30 cellular contexts compared by ENCODE assay signal in the genomic region with DNA sequence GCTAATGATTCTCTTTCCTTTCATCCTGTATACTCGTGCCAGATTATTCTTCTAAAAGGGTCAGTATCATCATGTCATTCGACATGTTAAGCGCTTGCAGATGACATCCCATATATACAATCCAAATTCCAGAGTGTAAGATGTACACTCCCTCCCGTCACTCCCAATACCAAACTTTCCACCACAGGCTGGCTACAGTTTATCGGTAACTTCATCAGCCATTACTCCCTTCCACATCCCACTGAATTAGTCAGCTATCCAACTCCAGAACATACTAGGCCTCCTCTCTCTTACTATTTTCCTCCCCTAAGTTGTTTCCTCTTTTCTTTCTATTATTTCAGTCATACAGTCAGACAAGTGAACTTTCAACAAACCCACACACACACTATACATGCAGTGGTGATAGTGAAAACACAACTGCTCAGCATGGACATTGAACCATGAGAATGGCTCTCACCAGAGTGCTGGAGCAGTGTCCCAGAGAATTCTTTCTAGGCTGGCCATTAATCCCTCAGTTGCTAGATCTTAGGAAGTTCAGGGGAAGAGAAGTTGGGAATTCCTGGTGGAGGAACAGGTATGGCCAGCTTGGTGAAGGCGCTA. TPM values are rescaled to one million over a fixed set of nuclear protein-coding genes. Genes with fewer than 3 reads are reported as not detected.
A peak's percentile ranks its signal among the peaks of the same experiment; 100 is the strongest.
DNase-seq lines count a peak whose midpoint lies in the region; ATAC-seq, FAIRE-seq and TF ChIP-seq lines count a peak whose summit lies in the region.
"Had no signal": no experiment of that assay in that cellular context is flagged by ENCODE, and none has a peak within 500 bp of the region (broad histone marks: within the 10 kb centered on the region; RNA-seq: fewer than 3 reads in every experiment).

No MANE protein-coding gene starts in this region.

- no peaks in the 10 kb centered on the region for H3K36me3 ChIP-seq in HepG2 (replicated peaks in 1 of 2; ENCODE audit: control insufficient read depth in 1 of 2, insufficient read depth in 2 of 2, low read length in 2 of 2)
- no peaks in the 10 kb centered on the region for H3K36me3 ChIP-seq in right lobe of liver
- no peaks in the 10 kb centered on the region for H3K36me3 ChIP-seq in adipocyte (ENCODE audit: control insufficient read depth, insufficient read depth, low read length, severe bottlenecking)
- H3K36me3 ChIP-seq: BE2C, gastrocnemius medialis, MG63, spleen had no signal

- H3K9ac ChIP-seq in HepG2 (ENCODE audit: insufficient read depth, low read depth, low read length): no peak overlapping the region
- H3K9ac ChIP-seq in adipocyte (ENCODE audit: low read length): no peak overlapping the region
- H3K9ac ChIP-seq: parathyroid adenoma had no signal

- no peaks in the 10 kb centered on the region for H3K9me3 ChIP-seq in HepG2 (ENCODE audit: low read length)
- no peaks in the 10 kb centered on the region for H3K9me3 ChIP-seq in right lobe of liver
- no peaks in the 10 kb centered on the region for H3K9me3 ChIP-seq in adipocyte (ENCODE audit: control insufficient read depth, low read length)
- H3K9me3 ChIP-seq: A549, BE2C, gastrocnemius medialis, MG63, spleen had no signal

- intact Hi-C loops in HepG2 (cut with micrococcal nuclease; ENCODE audit: unreplicated experiment): no loop called here
- intact Hi-C loops in right lobe of liver (cut with DNase I): no loop called here

- no TSS peak for BruUV-seq in HepG2 (replicated peaks; lab: Mats Ljungman, UMichigan)

- ATAC-seq in HepG2 (peak; percentile 54), right lobe of liver (no peak), HG02870 (IDR thresholded peaks at IDR 0.05; ENCODE audit: unreplicated experiment) (peak; percentile 50), GM21786 (IDR thresholded peaks at IDR 0.05; ENCODE audit: unreplicated experiment) (no peak)
- ATAC-seq: A549, gastrocnemius medialis, right cardiac atrium had no signal

- DNase-seq in HepG2 (ENCODE audit: low spot score) (no peak), right lobe of liver (no peak), adipocyte (ENCODE audit: low read depth) (peak; percentile 38), NOMO-1 treated with DMSO at 0.1 percent for 48 hours (lab: John Stamatoyannopoulos, UW; ENCODE audit: unreplicated experiment) (no peak), RCC 7860 (ENCODE audit: low spot score) (no peak), NCI-H1694 (lab: John Stamatoyannopoulos, UW) (no peak)
- DNase-seq: activated CD4-positive, alpha-beta T cell treated with anti-CD3 and anti-CD28 coated beads, Interleukin-2, amount 50 U/mL, for 48 hours; activated CD4-positive, CD25-positive, alpha-beta regulatory T cell; activated CD8-positive, alpha-beta memory T cell treated with anti-CD3 and anti-CD28 coated beads, Interleukin-2, amount 50 U/mL, for 4 hours; activated naive CD4-positive, alpha-beta T cell treated with anti-CD3 and anti-CD28 coated beads, Interleukin-2, amount 50 U/mL, for 16 hours; aorta; BE2C; CD8-positive, alpha-beta memory T cell; DMS 273 treated with DMSO at 0.1 percent for 48 hours; effector memory CD4-positive, alpha-beta T cell; gastrocnemius medialis; KG1; left cardiac atrium; MG63; NCI-H524 treated with DMSO at 0.1 percent for 48 hours; right cardiac atrium; spleen; T-helper 1 cell; trophoblast cell had no signal

- H3K27me3 ChIP-seq in HepG2 (ENCODE audit: control insufficient read depth in 1 of 2, insufficient read depth in 2 of 2, low read length in 2 of 2): no peaks in the 10 kb centered on the region
- no peaks in the 10 kb centered on the region for H3K27me3 ChIP-seq in right lobe of liver
- H3K27me3 ChIP-seq in adipocyte (replicated peaks; ENCODE audit: control insufficient read depth, insufficient read depth, low read length): no peaks in the 10 kb centered on the region
- H3K27me3 ChIP-seq: BE2C, gastrocnemius medialis, hepatocyte, MG63, spleen had no signal

- TF ChIP-seq EP300 in HepG2 (IDR thresholded peaks at IDR 0.05; ENCODE audit: low read depth in 2 of 2, low read length in 2 of 2) (no peak), HepG2 (CRISPR knock-in tag; IDR thresholded peaks at IDR 0.05; ENCODE audit: borderline replicate concordance) (no peak)

- H3K4me3 ChIP-seq in HepG2 (replicated peaks in 1 of 3; ENCODE audit: insufficient read depth in 1 of 3, low read depth in 2 of 3, low read length in 3 of 3): no peak overlapping the region
- no peak overlapping the region for H3K4me3 ChIP-seq in right lobe of liver
- no peak overlapping the region for H3K4me3 ChIP-seq in adipocyte (ENCODE audit: low read length)
- H3K4me3 ChIP-seq: A549, gastrocnemius medialis, hepatocyte, MG63, spleen had no signal

- CTCF ChIA-PET in HepG2 (lab: Yijun Ruan, JAX; ENCODE audit: low intra/inter-chr PET ratio, low total read pairs): no interaction called here

- H3K79me2 ChIP-seq in HepG2 (ENCODE audit: insufficient read depth, low read length): no peaks in the 10 kb centered on the region
- H3K79me2 ChIP-seq: hepatocyte, parathyroid adenoma had no signal

- FAIRE-seq in HepG2 (lab: Jason Lieb, UNC): no peak
- FAIRE-seq in RCC 7860 (lab: Jason Lieb, UNC): no peak
- FAIRE-seq: A549, colon had no signal

- in situ Hi-C loops in HepG2 (cut with HindIII; ENCODE audit: extremely low pct_ligation_motif_present, low pct_unique_long_range_greater_than_20kb): no loop called here

- no peak for TF ChIP-seq POLR2A in HepG2 (IDR thresholded peaks at IDR 0.05; ENCODE audit: insufficient read depth in 1 of 2, low read depth in 2 of 2, low read length in 2 of 2)
- TF ChIP-seq POLR2A in right lobe of liver (IDR thresholded peaks at IDR 0.05): no peak

- H3K4me1 ChIP-seq in HepG2 (ENCODE audit: insufficient read depth, low read length) (no peaks in the 10 kb centered on the region), right lobe of liver (no peaks in the 10 kb centered on the region), adipocyte (ENCODE audit: control insufficient read depth, insufficient read depth, low read length) (peaks cover 12% of the 10 kb centered on the region)
- H3K4me1 ChIP-seq: BE2C, gastrocnemius medialis, parathyroid adenoma had no signal

- H2AFZ ChIP-seq in HepG2 (ENCODE audit: low read length): no peak overlapping the region
- H2AFZ ChIP-seq: hepatocyte, parathyroid adenoma had no signal

- no peak for TF ChIP-seq RAD21 in HepG2 (CRISPR knock-in tag; IDR thresholded peaks at IDR 0.05)

- TF ChIP-seq CTCF in HepG2 (CRISPR knock-in tag; IDR thresholded peaks at IDR 0.05) (no peak), right lobe of liver (IDR thresholded peaks at IDR 0.05) (no peak)

- no peaks in the 10 kb centered on the region for H4K20me1 ChIP-seq in HepG2 (ENCODE audit: insufficient read depth, low read length)

- WGBS in HepG2 (ENCODE audit: low lambda C conversion rate): 34% methylated on average over 6 of the region's 6 CpGs
- 80% methylated on average over 6 of the region's 6 CpGs for WGBS in right lobe of liver (ENCODE audit: insufficient coverage, low coverage, low lambda C conversion rate, missing lambda C conversion rate)

- POLR2A ChIA-PET in HepG2 (lab: Yijun Ruan, JAX): no interaction called here

- no peak overlapping the region for H3K27ac ChIP-seq in HepG2 (ENCODE audit: extremely low read length, insufficient read depth, low read length)
- H3K27ac ChIP-seq in right lobe of liver: no peak overlapping the region
- H3K27ac ChIP-seq: A549, gastrocnemius medialis, hepatocyte, parathyroid adenoma, spleen had no signal

- H3K4me2 ChIP-seq in HepG2 (ENCODE audit: low read depth, low read length): no peak overlapping the region
- H3K4me2 ChIP-seq: A549, hepatocyte had no signal

RNA-seq across cellular contexts. Expression of a gene that starts 10.6 kb away (rescaled TPM):
- 3.9 and 4.4 TPM in 2 replicates for total RNA-seq in HepG2 (2016; rRNA removed; fragmentation: Illumina TruSeq; extraction: Trizol)
- total RNA-seq in HepG2 (2016; cell fraction: cytosol; rRNA removed; fragmentation: Illumina TruSeq; extraction: Trizol; ENCODE audit: low read depth): 0.91 and 0.97 TPM in 2 replicates
- 3.6 and 4.5 TPM in 2 replicates for total RNA-seq in HepG2 (2016; cell fraction: insoluble cytoplasmic fraction; rRNA removed; fragmentation: Illumina TruSeq; extraction: Trizol)
- 1.5 and 1.7 TPM in 2 replicates for total RNA-seq in HepG2 (2016; cell fraction: membrane; rRNA removed; fragmentation: Illumina TruSeq; extraction: Trizol)
- total RNA-seq in HepG2 (2016; cell fraction: nucleus; rRNA removed; fragmentation: Illumina TruSeq; extraction: Trizol): 1.8 and 2.1 TPM in 2 replicates
- polyA plus RNA-seq in HepG2 (2011; rRNA removed): 0.42 and 0.64 TPM in 2 replicates
- polyA plus RNA-seq in HepG2 (2011; cell fraction: cytosol; rRNA removed): 0.35 and 0.45 TPM in 2 replicates
- 0.29 and 0.57 TPM in 2 replicates for polyA plus RNA-seq in HepG2 (2011; cell fraction: nucleus; rRNA removed)
- polyA plus RNA-seq in HepG2 (2012): 0.74 and 1.0 TPM in 2 replicates
- 0.60 and 0.80 TPM in 2 replicates for polyA plus RNA-seq in HepG2 (2016; cell fraction: cytosol; fragmentation: Illumina TruSeq; extraction: Trizol; ENCODE audit: low read depth)
- polyA plus RNA-seq in HepG2 (2016; cell fraction: insoluble cytoplasmic fraction; fragmentation: Illumina TruSeq; extraction: Trizol; ENCODE audit: low read depth): 6.2 and 6.7 TPM in 2 replicates
- polyA plus RNA-seq in HepG2 (2016; cell fraction: membrane; fragmentation: Illumina TruSeq; extraction: Trizol; ENCODE audit: low read depth): 0.89 and 0.91 TPM in 2 replicates
- 2.8 and 3.6 TPM in 2 replicates for polyA plus RNA-seq in HepG2 (2016; cell fraction: nucleus; fragmentation: Illumina TruSeq; extraction: Trizol; ENCODE audit: insufficient read depth, low read depth)
- 0.46 and 2.2 TPM in 2 replicates for polyA minus RNA-seq in HepG2 (2011; rRNA and poly(A)+ RNA removed; ENCODE audit: low replicate concordance)
- polyA minus RNA-seq in HepG2 (2011; cell fraction: cytosol; rRNA and poly(A)+ RNA removed): 0.40 TPM in 1 of 2 replicates, not detected in the other
- polyA minus RNA-seq in HepG2 (2011; cell fraction: nucleus; rRNA and poly(A)+ RNA removed): 1.5 TPM in 2 replicates
- total RNA-seq in right lobe of liver: 10 to 100 TPM in 3 of 6 experiments, 1 to 10 TPM in 3; 7.2 to 14.2 (median 10.2) TPM

RNA-seq across cellular contexts. Expression of a gene that starts 38.4 kb away (rescaled TPM):
- total RNA-seq in HepG2 (2016; rRNA removed; fragmentation: Illumina TruSeq; extraction: Trizol): 0.31 and 0.52 TPM in 2 replicates
- total RNA-seq in HepG2 (2016; cell fraction: cytosol; rRNA removed; fragmentation: Illumina TruSeq; extraction: Trizol; ENCODE audit: low read depth): 0.40 TPM in 1 of 2 replicates, not detected in the other
- 0.61 and 1.2 TPM in 2 replicates for total RNA-seq in HepG2 (2016; cell fraction: insoluble cytoplasmic fraction; rRNA removed; fragmentation: Illumina TruSeq; extraction: Trizol)
- total RNA-seq in HepG2 (2016; cell fraction: membrane; rRNA removed; fragmentation: Illumina TruSeq; extraction: Trizol): 0.59 and 1.00 TPM in 2 replicates
- total RNA-seq in HepG2 (2016; cell fraction: nucleus; rRNA removed; fragmentation: Illumina TruSeq; extraction: Trizol): 1.0 and 1.8 TPM in 2 replicates
- polyA plus RNA-seq in HepG2 (2011; rRNA removed): 0.57 and 0.70 TPM in 2 replicates
- 0.15 and 0.38 TPM in 2 replicates for polyA plus RNA-seq in HepG2 (2011; cell fraction: cytosol; rRNA removed)
- 0.21 and 0.83 TPM in 2 replicates for polyA plus RNA-seq in HepG2 (2011; cell fraction: nucleus; rRNA removed)
- polyA plus RNA-seq in HepG2 (2012): 0.35 and 0.38 TPM in 2 replicates
- polyA plus RNA-seq in HepG2 (2016; cell fraction: cytosol; fragmentation: Illumina TruSeq; extraction: Trizol; ENCODE audit: low read depth): 0.24 and 0.46 TPM in 2 replicates
- 1.4 and 1.5 TPM in 2 replicates for polyA plus RNA-seq in HepG2 (2016; cell fraction: insoluble cytoplasmic fraction; fragmentation: Illumina TruSeq; extraction: Trizol; ENCODE audit: low read depth)
- polyA plus RNA-seq in HepG2 (2016; cell fraction: membrane; fragmentation: Illumina TruSeq; extraction: Trizol; ENCODE audit: low read depth): 0.37 and 0.76 TPM in 2 replicates
- polyA plus RNA-seq in HepG2 (2016; cell fraction: nucleus; fragmentation: Illumina TruSeq; extraction: Trizol; ENCODE audit: insufficient read depth, low read depth): 2.0 and 2.4 TPM in 2 replicates
- polyA minus RNA-seq in HepG2 (2011; rRNA and poly(A)+ RNA removed; ENCODE audit: low replicate concordance): 0.26 and 0.65 TPM in 2 replicates
- 0.18 and 0.40 TPM in 2 replicates for polyA minus RNA-seq in HepG2 (2011; cell fraction: cytosol; rRNA and poly(A)+ RNA removed)
- 1.7 TPM in 2 replicates for polyA minus RNA-seq in HepG2 (2011; cell fraction: nucleus; rRNA and poly(A)+ RNA removed)
- total RNA-seq in right lobe of liver: 1 to 10 TPM; 2.2 to 4.2 (median 3.3) TPM

RNA-seq across cellular contexts. Expression of a gene that starts 57.4 kb away (rescaled TPM):
- total RNA-seq in HepG2 (2016; rRNA removed; fragmentation: Illumina TruSeq; extraction: Trizol) (not detected in 2 replicates), right lobe of liver (under 1 TPM in 2 of 6 experiments, not detected in 4; 0.15 to 0.31 TPM)
- total RNA-seq in HepG2 (2016; cell fraction: cytosol; rRNA removed; fragmentation: Illumina TruSeq; extraction: Trizol; ENCODE audit: low read depth): not detected in 2 replicates
- not detected in 2 replicates for total RNA-seq in HepG2 (2016; cell fraction: insoluble cytoplasmic fraction; rRNA removed; fragmentation: Illumina TruSeq; extraction: Trizol)
- not detected in 2 replicates for total RNA-seq in HepG2 (2016; cell fraction: membrane; rRNA removed; fragmentation: Illumina TruSeq; extraction: Trizol)
- not detected in 2 replicates for total RNA-seq in HepG2 (2016; cell fraction: nucleus; rRNA removed; fragmentation: Illumina TruSeq; extraction: Trizol)
- polyA plus RNA-seq in HepG2 (2011; rRNA removed): not detected in 2 replicates
- not detected in 2 replicates for polyA plus RNA-seq in HepG2 (2011; cell fraction: cytosol; rRNA removed)
- not detected in 2 replicates for polyA plus RNA-seq in HepG2 (2011; cell fraction: nucleus; rRNA removed)
- polyA plus RNA-seq in HepG2 (2012): not detected in 2 replicates
- not detected in 2 replicates for polyA plus RNA-seq in HepG2 (2016; cell fraction: cytosol; fragmentation: Illumina TruSeq; extraction: Trizol; ENCODE audit: low read depth)
- not detected in 2 replicates for polyA plus RNA-seq in HepG2 (2016; cell fraction: insoluble cytoplasmic fraction; fragmentation: Illumina TruSeq; extraction: Trizol; ENCODE audit: low read depth)
- not detected in 2 replicates for polyA plus RNA-seq in HepG2 (2016; cell fraction: membrane; fragmentation: Illumina TruSeq; extraction: Trizol; ENCODE audit: low read depth)
- polyA plus RNA-seq in HepG2 (2016; cell fraction: nucleus; fragmentation: Illumina TruSeq; extraction: Trizol; ENCODE audit: insufficient read depth, low read depth): not detected in 2 replicates
- not detected in 2 replicates for polyA minus RNA-seq in HepG2 (2011; rRNA and poly(A)+ RNA removed; ENCODE audit: low replicate concordance)
- polyA minus RNA-seq in HepG2 (2011; cell fraction: cytosol; rRNA and poly(A)+ RNA removed): not detected in 2 replicates
- not detected in 2 replicates for polyA minus RNA-seq in HepG2 (2011; cell fraction: nucleus; rRNA and poly(A)+ RNA removed)
- total RNA-seq: CD8-positive, alpha-beta memory T cell had no signal
- polyA plus RNA-seq: CD8-positive, alpha-beta memory T cell had no signal

Comparison
In these comparisons a context has a peak if more than half of its experiments do, and no peak if none do; other contexts are left out.
1. ATAC-seq: peak in HepG2 (single experiment) and HG02870 (single experiment); none in right lobe of liver (0 of 4) and GM21786 (single experiment).